ENCODE assay signal across 26 cellular contexts in genomic region chr10:37314862-37315261, GRCh38.
"Had no signal": no experiment of that assay in that cellular context is flagged by ENCODE, and none has a peak within 500 bp of the region (broad histone marks: within the 10 kb centered on the region; RNA-seq: fewer than 3 reads in every experiment).

No MANE protein-coding gene starts in this region.

- H3K4me2 ChIP-seq: neural progenitor cell, smooth muscle cell had no signal

- DNase-seq: dermis blood vessel endothelial cell; effector memory CD4-positive, alpha-beta T cell; foreskin fibroblast; heart left ventricle; hippocampal formation; left cardiac atrium; left lung; mesendoderm; midbrain; naive thymus-derived CD4-positive, alpha-beta T cell; stimulated activated CD4-positive, alpha-beta T cell treated with anti-CD3 and anti-CD28 coated beads, Interleukin-12 subunit alpha, Interleukin-12 subunit beta, amount 100 ng/mL, for 4 hours; stimulated activated CD4-positive, alpha-beta T cell treated with anti-CD3 and anti-CD28 coated beads, Interleukin-1b, Interleukin-23, amount 100 ng/mL, for 48 hours; stimulated activated CD4-positive, alpha-beta T cell treated with anti-CD3 and anti-CD28 coated beads, Interleukin-4, amount 100 ng/mL, for 1 hour; stimulated activated CD8-positive, alpha-beta memory T cell treated with anti-CD3 and anti-CD28 coated beads, Interleukin-4, amount 100 ng/mL, for 48 hours; stimulated activated naive CD4-positive, alpha-beta T cell; stimulated activated naive CD8-positive, alpha-beta T cell treated with anti-CD3 and anti-CD28 coated beads, Interleukin-15, amount 100 ng/mL, for 72 hours; transverse colon had no signal

- H3K36me3 ChIP-seq: gastroesophageal sphincter, heart left ventricle, left lung, neural progenitor cell, right atrium auricular region, suprapubic skin, transverse colon, vagina had no signal

- H3K4me3 ChIP-seq: coronary artery, gastroesophageal sphincter, heart left ventricle, left lung, neural progenitor cell, right atrium auricular region, smooth muscle cell, suprapubic skin, transverse colon, vagina had no signal

- H3K27me3 ChIP-seq: gastroesophageal sphincter, heart left ventricle, left lung, neural progenitor cell, right atrium auricular region, suprapubic skin, transverse colon, vagina had no signal

- H3K27ac ChIP-seq: coronary artery, gastroesophageal sphincter, heart left ventricle, left lung, neural progenitor cell, parathyroid adenoma, right atrium auricular region, suprapubic skin, transverse colon, vagina had no signal

- H3K9ac ChIP-seq: neural progenitor cell, parathyroid adenoma had no signal

- H3K9me3 ChIP-seq: right atrium auricular region, transverse colon, vagina had no signal

- H3K4me1 ChIP-seq: gastroesophageal sphincter, heart left ventricle, left lung, neural progenitor cell, parathyroid adenoma, right atrium auricular region, suprapubic skin, transverse colon, vagina had no signal

- H3K79me2 ChIP-seq: parathyroid adenoma had no signal

- FAIRE-seq: islet of Langerhans had no signal

- H2AFZ ChIP-seq: neural progenitor cell, parathyroid adenoma had no signal
